ENCODE assay signal across 21 cellular contexts in genomic region chr3:129777806-129778205, GRCh38.
A peak's percentile ranks its signal among the peaks of the same experiment; 100 is the strongest.
DNase-seq lines count a peak whose midpoint lies in the region; ATAC-seq, FAIRE-seq and TF ChIP-seq lines count a peak whose summit lies in the region.
"Had no signal": no experiment of that assay in that cellular context is flagged by ENCODE, and none has a peak within 500 bp of the region (broad histone marks: within the 10 kb centered on the region; RNA-seq: fewer than 3 reads in every experiment).

No MANE protein-coding gene starts in this region.

- H3K9me3 Mint-ChIP-seq in activated naive CD8-positive, alpha-beta T cell (ENCODE audit: low read depth) = peaks cover 3% of the 10 kb centered on the region
- peaks cover 4% of the 10 kb centered on the region for H3K9me3 Mint-ChIP-seq in activated naive CD8-positive, alpha-beta T cell treated with anti-CD3 and anti-CD28 coated beads, Interleukin-2, amount 50 U/mL, for 24 hours
- no peaks in the 10 kb centered on the region for H3K9me3 Mint-ChIP-seq in nephron progenitor cell
- H3K9me3 Mint-ChIP-seq: H9, type B pancreatic cell had no signal

- no peaks in the 10 kb centered on the region for H3K4me1 ChIP-seq in endothelial cell of umbilical vein (ENCODE audit: control insufficient read depth, extremely low read depth, insufficient read depth, low read length)
- H3K4me1 ChIP-seq in body of pancreas = peaks cover 19% of the 10 kb centered on the region

- H3K27ac ChIP-seq in endothelial cell of umbilical vein (ENCODE audit: insufficient read depth, low read depth, low read length) (no peak overlapping the region), body of pancreas (no peak overlapping the region)
- H3K27ac ChIP-seq: 22Rv1, C4-2B had no signal

- peaks cover 3% of the 10 kb centered on the region for H4K20me1 ChIP-seq in endothelial cell of umbilical vein (replicated peaks; ENCODE audit: control insufficient read depth, extremely low read depth, insufficient read depth, low read length)

- H3K9ac ChIP-seq in endothelial cell of umbilical vein (replicated peaks; ENCODE audit: extremely low read depth, insufficient read depth, low read length) = no peak overlapping the region

- no peak for TF ChIP-seq CTCF in endothelial cell of umbilical vein (IDR thresholded peaks at IDR 0.05; ENCODE audit: extremely low read depth in 1 of 2, insufficient read depth in 1 of 2, low read depth in 1 of 2, low read length in 2 of 2)
- TF ChIP-seq CTCF in nephron progenitor cell (IDR thresholded peaks at IDR 0.05) = no peak
- no peak for TF ChIP-seq CTCF in body of pancreas (IDR thresholded peaks at IDR 0.05)

- H3K4me3 ChIP-seq in endothelial cell of umbilical vein (replicated peaks in 1 of 3; ENCODE audit: insufficient read depth in 1 of 3, low read depth in 1 of 3, low read length in 3 of 3) = no peak overlapping the region
- H3K4me3 ChIP-seq in body of pancreas = no peak overlapping the region

- H3K4me2 ChIP-seq in endothelial cell of umbilical vein (ENCODE audit: insufficient read depth, low read length) = no peak overlapping the region

- peaks cover 2% of the 10 kb centered on the region for H3K4me1 Mint-ChIP-seq in activated naive CD8-positive, alpha-beta T cell (ENCODE audit: low read depth)
- H3K4me1 Mint-ChIP-seq in activated naive CD8-positive, alpha-beta T cell treated with anti-CD3 and anti-CD28 coated beads, Interleukin-2, amount 50 U/mL, for 24 hours = no peaks in the 10 kb centered on the region
- H3K4me1 Mint-ChIP-seq in nephron progenitor cell = peaks cover 10% of the 10 kb centered on the region

- no peaks in the 10 kb centered on the region for H3K27me3 Mint-ChIP-seq in activated naive CD8-positive, alpha-beta T cell
- no peaks in the 10 kb centered on the region for H3K27me3 Mint-ChIP-seq in activated naive CD8-positive, alpha-beta T cell treated with anti-CD3 and anti-CD28 coated beads, Interleukin-2, amount 50 U/mL, for 24 hours
- H3K27me3 Mint-ChIP-seq in nephron progenitor cell (ENCODE audit: low read depth, poor library complexity) = no peaks in the 10 kb centered on the region
- H3K27me3 Mint-ChIP-seq: stimulated activated naive B cell treated with anti-CD40 and anti-IgM and Interleukin-4, amounts not matched to agents 10 μg/mL and 1 μg/mL and 100 μg/mL, for 72 hours; type B pancreatic cell had no signal

- ATAC-seq in activated naive CD8-positive, alpha-beta T cell treated with anti-CD3 and anti-CD28 coated beads, Interleukin-2, amount 50 U/mL, for 24 hours = no peak
- ATAC-seq in body of pancreas = no peak
- ATAC-seq: stimulated activated naive B cell treated with anti-CD40 and anti-IgM and Interleukin-4, amounts not matched to agents 10 μg/mL and 1 μg/mL and 100 μg/mL, for 72 hours had no signal

- no peaks in the 10 kb centered on the region for H3K79me2 ChIP-seq in endothelial cell of umbilical vein (ENCODE audit: control insufficient read depth, insufficient read depth, low read length)

- BruUV-seq in endothelial cell of umbilical vein (replicated peaks; lab: Mats Ljungman, UMichigan) = no TSS peak

- intact Hi-C loops in endothelial cell of umbilical vein (cut with micrococcal nuclease) = loop anchor here (2.0 kb wide), 1 partner anchor 17 kb away; no protein-coding TSS in a partner anchor
- intact Hi-C loops in body of pancreas (cut with DNase I) = no loop called here

- H3K9me3 ChIP-seq in endothelial cell of umbilical vein (replicated peaks; ENCODE audit: control insufficient read depth, insufficient read depth, low read length) (no peaks in the 10 kb centered on the region), body of pancreas (no peaks in the 10 kb centered on the region)

- peaks cover 7% of the 10 kb centered on the region for H3K36me3 Mint-ChIP-seq in activated naive CD8-positive, alpha-beta T cell
- H3K36me3 Mint-ChIP-seq in activated naive CD8-positive, alpha-beta T cell treated with anti-CD3 and anti-CD28 coated beads, Interleukin-2, amount 50 U/mL, for 24 hours (ENCODE audit: low read depth) = peaks cover 2% of the 10 kb centered on the region
- H3K36me3 Mint-ChIP-seq in nephron progenitor cell (ENCODE audit: low read depth) = peaks cover 13% of the 10 kb centered on the region

- POLR2A ChIA-PET in endothelial cell of umbilical vein (lab: Charles Lee) = no interaction called here

- dilution Hi-C loops in endothelial cell of umbilical vein (cut with MboI; ENCODE audit: extremely low pct_ligation_motif_present, low sequenced_read_pairs) = no loop called here

- H2AFZ ChIP-seq in endothelial cell of umbilical vein (ENCODE audit: low read depth, low read length) = no peak overlapping the region

- no peak for DNase-seq in activated naive CD8-positive, alpha-beta T cell treated with anti-CD3 and anti-CD28 coated beads, Interleukin-2, amount 50 U/mL, for 24 hours
- DNase-seq in endothelial cell of umbilical vein (ENCODE audit: low read depth, low spot score) = peak; percentile 14
- DNase-seq in nephron progenitor cell = no peak
- DNase-seq in effector CD8-positive, alpha-beta T cell (lab: John Stamatoyannopoulos, UW) = no peak
- DNase-seq in body of pancreas = no peak
- DNase-seq in DMS53 (lab: John Stamatoyannopoulos, UW) = no peak
- no peak for DNase-seq in activated naive CD4-positive, alpha-beta T cell treated with anti-CD3 and anti-CD28 coated beads, Interleukin-2, amount 50 U/mL, for 16 hours
- DNase-seq: activated CD4-positive, alpha-beta T cell treated with anti-CD3 and anti-CD28 coated beads for 48 hours; activated gamma-delta T cell treated with Interleukin-2 at 50 U/mL for 16 hours; DMS153; foreskin fibroblast; H9; kidney glomerular epithelial cell; NCI-H1436; stimulated activated naive B cell treated with anti-CD40 and anti-IgM and Interleukin-4, amounts not matched to agents 10 μg/mL and 1 μg/mL and 100 μg/mL, for 72 hours had no signal

- FAIRE-seq in endothelial cell of umbilical vein (lab: Jason Lieb, UNC) = no peak
- FAIRE-seq: colon, TTC549 had no signal

- no peaks in the 10 kb centered on the region for H3K9me1 ChIP-seq in endothelial cell of umbilical vein (replicated peaks; ENCODE audit: control insufficient read depth, extremely low read depth, insufficient read depth, low read length)

- WGBS in body of pancreas, 2 donors = 40 to 41% methylated on average over 4 of the region's 4 CpGs

- peak overlapping the region; percentile 13 for H3K27ac Mint-ChIP-seq in activated naive CD8-positive, alpha-beta T cell
- no peak overlapping the region for H3K27ac Mint-ChIP-seq in activated naive CD8-positive, alpha-beta T cell treated with anti-CD3 and anti-CD28 coated beads, Interleukin-2, amount 50 U/mL, for 24 hours
- peak overlapping the region; percentile 33 for H3K27ac Mint-ChIP-seq in nephron progenitor cell
- H3K27ac Mint-ChIP-seq: stimulated activated naive B cell treated with anti-CD40 and anti-IgM and Interleukin-4, amounts not matched to agents 10 μg/mL and 1 μg/mL and 100 μg/mL, for 72 hours; type B pancreatic cell had no signal

- CTCF ChIA-PET in endothelial cell of umbilical vein (lab: Charles Lee) = no interaction called here

- H3K4me3 Mint-ChIP-seq in activated naive CD8-positive, alpha-beta T cell = no peak overlapping the region
- no peak overlapping the region for H3K4me3 Mint-ChIP-seq in activated naive CD8-positive, alpha-beta T cell treated with anti-CD3 and anti-CD28 coated beads, Interleukin-2, amount 50 U/mL, for 24 hours
- no peak overlapping the region for H3K4me3 Mint-ChIP-seq in nephron progenitor cell
- H3K4me3 Mint-ChIP-seq: H9; stimulated activated naive B cell treated with anti-CD40 and anti-IgM and Interleukin-4, amounts not matched to agents 10 μg/mL and 1 μg/mL and 100 μg/mL, for 72 hours; type B pancreatic cell had no signal

- no peak for TF ChIP-seq POLR2A in endothelial cell of umbilical vein (IDR thresholded peaks at IDR 0.05; ENCODE audit: low read depth, low read length)
- no peak for TF ChIP-seq POLR2A in body of pancreas (IDR thresholded peaks at IDR 0.05)

- H3K27me3 ChIP-seq in endothelial cell of umbilical vein (ENCODE audit: control insufficient read depth in 2 of 2, insufficient read depth in 2 of 2, low read length in 2 of 2) (no peaks in the 10 kb centered on the region), body of pancreas (no peaks in the 10 kb centered on the region)

- H3K36me3 ChIP-seq in endothelial cell of umbilical vein (ENCODE audit: control insufficient read depth in 2 of 2, extremely low read depth in 1 of 2, insufficient read depth in 2 of 2, low read length in 2 of 2) (no peaks in the 10 kb centered on the region), body of pancreas (replicated peaks in 1 of 2; ENCODE audit: insufficient read depth in 1 of 2, low read depth in 2 of 2) (no peaks in the 10 kb centered on the region)

TF ChIP-seq in endothelial cell of umbilical vein, 7 proteins besides CTCF, POLR2A, EP300 and RAD21:
- no peak for TF ChIP-seq POLR2AphosphoS5 (IDR thresholded peaks at IDR 0.05; ENCODE audit: insufficient read depth, low read depth, low read length)
- TF ChIP-seq JUN (IDR thresholded peaks at IDR 0.05; ENCODE audit: borderline replicate concordance, insufficient read depth, insufficient read length, low read depth) = no peak
- no peak for TF ChIP-seq MYC (IDR thresholded peaks at IDR 0.05; ENCODE audit: low read depth, low read length)
- no peak for TF ChIP-seq GATA2 (IDR thresholded peaks at IDR 0.05; ENCODE audit: insufficient read depth, insufficient read length, low read depth, low read length)
- no peak for TF ChIP-seq FOS (IDR thresholded peaks at IDR 0.05; ENCODE audit: borderline replicate concordance, insufficient read depth, low read length)
- no peak for TF ChIP-seq MAX (IDR thresholded peaks at IDR 0.05; ENCODE audit: insufficient read depth, insufficient read length)
- no peak for TF ChIP-seq EZH2 (IDR thresholded peaks at IDR 0.05; ENCODE audit: borderline replicate concordance, low read depth, low read length, severe bottlenecking)
